ENCODE assay signal across 13 cellular contexts in the genomic region with DNA sequence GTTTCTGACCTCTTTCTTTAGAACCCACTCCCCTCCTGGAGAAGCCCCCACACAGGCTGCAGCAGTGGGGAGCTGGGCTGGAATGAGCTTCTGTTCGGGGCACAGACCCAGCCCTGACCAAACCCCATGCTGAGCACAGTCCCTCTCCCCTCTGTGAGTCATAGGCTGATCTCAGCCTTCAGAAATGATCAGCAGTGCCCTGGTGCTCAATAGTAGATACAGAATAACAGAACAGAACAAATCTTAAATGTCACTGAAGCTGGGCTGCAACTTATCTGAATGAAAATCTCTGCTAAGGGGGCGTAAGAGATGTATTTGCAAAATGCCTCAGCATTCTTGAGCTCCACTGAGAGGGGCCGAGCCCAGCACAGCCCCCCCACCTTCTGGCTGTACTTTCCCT. TPM values are rescaled to one million over a fixed set of nuclear protein-coding genes. Genes with fewer than 3 reads are reported as not detected.
DNase-seq lines count a peak whose midpoint lies in the region; ATAC-seq and TF ChIP-seq lines count a peak whose summit lies in the region.
"Had no signal": no experiment of that assay in that cellular context is flagged by ENCODE, and none has a peak within 500 bp of the region (broad histone marks: within the 10 kb centered on the region; RNA-seq: fewer than 3 reads in every experiment).

No MANE protein-coding gene starts in this region.

- peaks cover 6% of the 10 kb centered on the region for H3K36me3 ChIP-seq in HUES64 (ENCODE audit: insufficient read depth, low read length)

- H3K27ac Mint-ChIP-seq in chondrocyte (ENCODE audit: unreplicated experiment) (peak overlapping the region; percentile 92), mesothelial cell of epicardium (peak overlapping the region; percentile 71), immature natural killer cell (no peak overlapping the region)
- H3K27ac Mint-ChIP-seq: activated naive CD4-positive, alpha-beta T cell treated with anti-CD3 and anti-CD28 coated beads, Interleukin-2, amount 50 U/mL, for 24 hours had no signal

- no peaks in the 10 kb centered on the region for H3K27me3 ChIP-seq in HUES64 (ENCODE audit: insufficient read depth, low read length)

- no peak overlapping the region for H3K4me3 ChIP-seq in HUES64 (ENCODE audit: low read length)

- 75% methylated on average over 3 of the region's 3 CpGs for whole genome bisulfite sequencing in HUES64

- H3K9me3 ChIP-seq in HUES64 (ENCODE audit: insufficient read depth, low read depth, low read length), result no peaks in the 10 kb centered on the region

- DNase-seq in AG08395 (ENCODE audit: low spot score) (peak; percentile 42), chondrocyte (ENCODE audit: low spot score) (no peak), mesothelial cell of epicardium (ENCODE audit: low spot score in 2 of 2, unreplicated experiment in 2 of 2) (no peak), immature natural killer cell (no peak), NCI-H526 (lab: John Stamatoyannopoulos, UW) (no peak)
- no peak for DNase-seq in activated CD4-positive, alpha-beta T cell treated with anti-CD3 and anti-CD28 coated beads, Interleukin-2, amount 50 U/mL, for 4 hours
- DNase-seq: activated CD8-positive, alpha-beta memory T cell treated with anti-CD3 and anti-CD28 coated beads, Interleukin-2, amount 50 U/mL, for 4 hours; central memory CD4-positive, alpha-beta T cell; MV-4-11 had no signal

- H3K4me3 Mint-ChIP-seq in chondrocyte (ENCODE audit: unreplicated experiment), result no peak overlapping the region
- H3K4me3 Mint-ChIP-seq in mesothelial cell of epicardium, result no peak overlapping the region
- no peak overlapping the region for H3K4me3 Mint-ChIP-seq in immature natural killer cell
- H3K4me3 Mint-ChIP-seq: activated naive CD4-positive, alpha-beta T cell treated with anti-CD3 and anti-CD28 coated beads, Interleukin-2, amount 50 U/mL, for 24 hours had no signal

- no peak overlapping the region for H3K27ac ChIP-seq in HUES64 (ENCODE audit: low read depth, low read length)

- H3K27me3 Mint-ChIP-seq in chondrocyte (ENCODE audit: low read depth) (no peaks in the 10 kb centered on the region), mesothelial cell of epicardium (ENCODE audit: low read depth) (no peaks in the 10 kb centered on the region), immature natural killer cell (ENCODE audit: low read depth in 3 of 3) (no peaks in the 10 kb centered on the region)
- H3K27me3 Mint-ChIP-seq: activated naive CD4-positive, alpha-beta T cell treated with anti-CD3 and anti-CD28 coated beads, Interleukin-2, amount 50 U/mL, for 24 hours had no signal

- H3K9me3 Mint-ChIP-seq in chondrocyte (ENCODE audit: low read depth), result peaks cover 6% of the 10 kb centered on the region
- H3K9me3 Mint-ChIP-seq in mesothelial cell of epicardium, result peaks cover 5% of the 10 kb centered on the region
- H3K9me3 Mint-ChIP-seq in immature natural killer cell, result peaks cover 0 to 6% (median 2%) of the 10 kb centered on the region in 6 donors

- H3K4me1 Mint-ChIP-seq in chondrocyte (ENCODE audit: low read depth) (peaks cover 25% of the 10 kb centered on the region), mesothelial cell of epicardium (peaks cover 12% of the 10 kb centered on the region), immature natural killer cell (peaks cover 0 to 4% of the 10 kb centered on the region in 2 donors)
- H3K4me1 Mint-ChIP-seq: activated naive CD4-positive, alpha-beta T cell treated with anti-CD3 and anti-CD28 coated beads, Interleukin-2, amount 50 U/mL, for 24 hours had no signal

- ATAC-seq in HG03135 (IDR thresholded peaks at IDR 0.05; ENCODE audit: unreplicated experiment), result no peak
- ATAC-seq: activated CD4-positive, CD25-positive, alpha-beta regulatory T cell treated with anti-CD3 and anti-CD28 coated beads, Interleukin-2, amount 50 U/mL, for 24 hours had no signal

- H3K9ac ChIP-seq in HUES64 (ENCODE audit: low read depth, low read length), result peak overlapping the region; percentile 47; the same call in 1 of the 2 replicates

- TF ChIP-seq CTCF in chondrocyte (IDR thresholded peaks at IDR 0.05) (no peak), mesothelial cell of epicardium (IDR thresholded peaks at IDR 0.05; ENCODE audit: unreplicated experiment) (no peak)

- 0 out of 2 replicates have a peak, but pooled peaks cover 4% of the 10 kb centered on the region for H3K4me1 ChIP-seq in HUES64 (ENCODE audit: insufficient read depth, low read length)

- H3K36me3 Mint-ChIP-seq in chondrocyte (ENCODE audit: low read depth) (peaks cover 5% of the 10 kb centered on the region), mesothelial cell of epicardium (peaks cover 35% of the 10 kb centered on the region), immature natural killer cell (peaks cover 10 to 45% (median 32%) of the 10 kb centered on the region in 3 donors)

RNA-seq across cellular contexts. Expression of a gene that starts 10.0 kb away (rescaled TPM):
- polyA plus RNA-seq in HUES64 (2013, experiment 1 of 2), result 1.9 TPM
- 2.3 TPM for polyA plus RNA-seq in HUES64 (2013, experiment 2 of 2)
- total RNA-seq in chondrocyte, result 1.4 to 4.7 TPM (median 3.3 TPM) in 3 replicates
- 8.8 to 9.8 TPM (median 8.9 TPM) in 3 replicates for total RNA-seq in mesothelial cell of epicardium
- 10 to 100 TPM in 2 of 3 donors, 1 to 10 TPM in 1; 7.6 to 12.8 (median 11.2) TPM for polyA plus RNA-seq in immature natural killer cell

RNA-seq across cellular contexts. Expression of a gene that starts 24.3 kb away (rescaled TPM):
- 5.4 TPM for polyA plus RNA-seq in HUES64 (2013, experiment 1 of 2)
- 6.0 TPM for polyA plus RNA-seq in HUES64 (2013, experiment 2 of 2)
- total RNA-seq in chondrocyte (10.5 to 14.1 TPM (median 11.0 TPM) in 3 replicates), mesothelial cell of epicardium (12.1 to 15.6 TPM (median 14.8 TPM) in 3 replicates)
- polyA plus RNA-seq in immature natural killer cell, result 1 to 10 TPM; 2.1 to 9.2 (median 3.2) TPM

RNA-seq across cellular contexts. Expression of a gene that starts 50.4 kb away (rescaled TPM):
- 6.0 TPM for polyA plus RNA-seq in HUES64 (2013, experiment 1 of 2)
- 7.4 TPM for polyA plus RNA-seq in HUES64 (2013, experiment 2 of 2)
- total RNA-seq in chondrocyte (6.2 to 10.4 TPM (median 7.3 TPM) in 3 replicates), mesothelial cell of epicardium (13.1 to 15.6 TPM (median 13.8 TPM) in 3 replicates)
- 1 to 10 TPM; 3.1 to 7.3 (median 6.0) TPM for polyA plus RNA-seq in immature natural killer cell

Comparison
In these comparisons a context has a peak if more than half of its experiments do, and no peak if none do; other contexts are left out.
1. H3K27ac Mint-ChIP-seq: peak in chondrocyte (single experiment) and mesothelial cell of epicardium (single experiment); none in immature natural killer cell (0 of 6).